In the genomic region with DNA sequence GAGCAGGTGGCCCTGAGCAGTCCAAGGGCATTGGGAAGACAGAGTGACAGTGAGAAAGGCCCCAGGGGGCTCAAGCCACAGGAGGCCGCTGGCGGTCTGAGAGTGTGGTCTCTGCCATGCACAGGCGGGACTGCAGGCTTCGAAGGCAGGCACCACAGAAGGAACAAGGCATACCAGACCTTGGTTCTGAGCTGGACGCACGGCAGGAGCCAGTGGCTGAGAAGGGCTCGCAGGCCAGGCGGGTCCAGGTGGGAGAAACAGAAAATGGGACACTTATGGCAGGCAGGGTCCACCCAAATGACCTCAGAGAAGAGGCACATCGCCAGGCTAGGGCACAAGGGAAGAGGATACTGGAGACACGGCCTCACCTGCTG, we compare ENCODE assay signal across 26 cellular contexts. TPM values are rescaled to one million over a fixed set of nuclear protein-coding genes. Genes with fewer than 3 reads are reported as not detected.
DNase-seq lines count a peak whose midpoint lies in the region; ATAC-seq, FAIRE-seq and TF ChIP-seq lines count a peak whose summit lies in the region.
"Had no signal": no experiment of that assay in that cellular context is flagged by ENCODE, and none has a peak within 500 bp of the region (broad histone marks: within the 10 kb centered on the region; RNA-seq: fewer than 3 reads in every experiment).

No MANE protein-coding gene starts in this region.

- H2BK5ac ChIP-seq in neuronal stem cell (ENCODE audit: low read length): peak overlapping the region; percentile 77

- peaks cover 85% of the 10 kb centered on the region for H3K79me2 ChIP-seq in DOHH2 (ENCODE audit: control insufficient read depth, low read length)

- no peak overlapping the region for H2BK12ac ChIP-seq in neuronal stem cell (ENCODE audit: low read length)

- H3K4me1 ChIP-seq in DOHH2 (ENCODE audit: control insufficient read depth, low read length): no peaks in the 10 kb centered on the region
- H3K4me1 ChIP-seq in neuronal stem cell (ENCODE audit: control insufficient read depth in 2 of 2, insufficient read depth in 1 of 2, low read depth in 1 of 2, low read length in 2 of 2): peaks cover 0 to 3% of the 10 kb centered on the region in 2 donors
- H3K4me1 ChIP-seq: Caco-2 had no signal

- H3K79me1 ChIP-seq in neuronal stem cell (ENCODE audit: low read depth, low read length): peaks cover 14% of the 10 kb centered on the region

- H4K91ac ChIP-seq in neuronal stem cell (ENCODE audit: low read depth, low read length, poor library complexity): no peak overlapping the region

- H3K23ac ChIP-seq in neuronal stem cell (ENCODE audit: low read depth, low read length, poor library complexity): peak overlapping the region; percentile 34

- TF ChIP-seq CTCF in DOHH2 (IDR thresholded peaks at IDR 0.05; ENCODE audit: low read depth, low read length, poor library complexity, severe bottlenecking) (no peak), bronchial epithelial cell (IDR thresholded peaks at IDR 0.05; ENCODE audit: insufficient read depth, low read length, severe bottlenecking) (no peak)

- peak; percentile 23 for FAIRE-seq in bronchial epithelial cell (lab: Jason Lieb, UNC)
- FAIRE-seq: GM18507, urothelium cell line had no signal

- ATAC-seq in GM21381 (IDR thresholded peaks at IDR 0.05; ENCODE audit: unreplicated experiment) (no peak), HG02870 (IDR thresholded peaks at IDR 0.05; ENCODE audit: unreplicated experiment) (no peak)
- ATAC-seq: left colon had no signal

- H2BK120ac ChIP-seq in neuronal stem cell (ENCODE audit: low read depth, low read length): no peak overlapping the region

- WGBS in neuronal stem cell (ENCODE audit: extremely low coverage in 2 of 2, insufficient read length in 2 of 2, insufficient replicate concordance in 1 of 2), 2 donors: no CpG with 5 or more reads among the region's 10 CpGs

- H3K36me3 ChIP-seq in DOHH2 (ENCODE audit: control insufficient read depth, low read length) (peaks cover 99% of the 10 kb centered on the region), bronchial epithelial cell (ENCODE audit: control insufficient read depth, insufficient read depth, low read length) (no peaks in the 10 kb centered on the region), neuronal stem cell (replicated peaks in 1 of 2; ENCODE audit: control insufficient read depth in 2 of 2, insufficient read depth in 2 of 2, low read length in 2 of 2) (peaks cover 77 to 99% of the 10 kb centered on the region in 2 donors)

- H4K8ac ChIP-seq in neuronal stem cell (ENCODE audit: low read depth, low read length): no peak overlapping the region

- no peak overlapping the region for H2AFZ ChIP-seq in neuronal stem cell (ENCODE audit: low read length)

- H2BK15ac ChIP-seq in neuronal stem cell (ENCODE audit: low read length): no peak overlapping the region

- H4K20me1 ChIP-seq in DOHH2 (ENCODE audit: control insufficient read depth, insufficient read depth, low read depth, low read length): peaks cover 37% of the 10 kb centered on the region

- H3K27ac ChIP-seq in DOHH2 (ENCODE audit: low read depth, low read length) (no peak overlapping the region), neuronal stem cell (replicated peaks; ENCODE audit: low read length) (no peak overlapping the region), substantia nigra (ENCODE audit: low read depth, low read length, poor library complexity, severe bottlenecking) (no peak overlapping the region)
- H3K27ac ChIP-seq: 22Rv1 had no signal

- H3K4ac ChIP-seq in neuronal stem cell (ENCODE audit: low read length): no peak overlapping the region

- no peak overlapping the region for H3K18ac ChIP-seq in neuronal stem cell (ENCODE audit: low read length)

- H2AK5ac ChIP-seq in neuronal stem cell (ENCODE audit: low read depth, low read length): no peak overlapping the region

- peaks cover 11% of the 10 kb centered on the region; the same call in 1 of the 2 replicates for H3F3A ChIP-seq in DOHH2 (ENCODE audit: control insufficient read depth, insufficient read depth)

- H3K9ac ChIP-seq in neuronal stem cell (ENCODE audit: low read depth, low read length, poor library complexity): no peak overlapping the region

- DNase-seq in T-helper 1 cell (no peak), bronchial epithelial cell (ENCODE audit: low read depth) (no peak), neuronal stem cell (ENCODE audit: low spot score) (no peak), substantia nigra (lab: John Stamatoyannopoulos, UW) (no peak)
- DNase-seq: activated CD4-positive, alpha-beta T cell treated with anti-CD3 and anti-CD28 coated beads for 4 hours; activated T-cell treated with anti-CD3 and anti-CD28 coated beads for 4 hours; AML-193; Caco-2; left colon; MM.1S; NCI-H146; NCI-H2171; NCI-H748 treated with DMSO at 0.1 percent for 48 hours; Right ventricle myocardium superior; stimulated activated CD4-positive, alpha-beta T cell treated with anti-CD3 and anti-CD28 coated beads, Interleukin-2, amount 100 ng/mL, for 48 hours had no signal

- H3K27me3 ChIP-seq in DOHH2 (ENCODE audit: control insufficient read depth, low read length) (no peaks in the 10 kb centered on the region), bronchial epithelial cell (ENCODE audit: control insufficient read depth, insufficient read depth, low read length) (no peaks in the 10 kb centered on the region), neuronal stem cell (ENCODE audit: control insufficient read depth in 3 of 3, insufficient read depth in 3 of 3, low read depth in 1 of 3, low read length in 3 of 3) (no peaks in the 10 kb centered on the region)

- no peaks in the 10 kb centered on the region for H3K9me2 ChIP-seq in DOHH2 (replicated peaks; ENCODE audit: control insufficient read depth, low read length)

- H3K4me1 Mint-ChIP-seq in T-helper 1 cell treated with Interleukin-12 subunit alpha and Interleukin-12 subunit beta and Interleukin-4 antibody, amounts not matched to agents 30 μg/mL and 1 μg/mL, for 36 hours (ENCODE audit: low read depth): peaks cover 40% of the 10 kb centered on the region
- H3K4me1 Mint-ChIP-seq: activated naive CD4-positive, alpha-beta T cell treated with anti-CD3 and anti-CD28 coated beads, Interleukin-2, amount 50 U/mL, for 24 hours had no signal

- H3K4me2 ChIP-seq in DOHH2 (ENCODE audit: low read length): peak overlapping the region; percentile 10; the same call in 1 of the 2 replicates
- H3K4me2 ChIP-seq in neuronal stem cell (ENCODE audit: insufficient read depth, low read length, poor library complexity, severe bottlenecking): no peak overlapping the region

- no peaks in the 10 kb centered on the region for H3K9me3 Mint-ChIP-seq in T-helper 1 cell treated with Interleukin-12 subunit alpha and Interleukin-12 subunit beta and Interleukin-4 antibody, amounts not matched to agents 30 μg/mL and 1 μg/mL, for 36 hours
- H3K9me3 Mint-ChIP-seq: activated naive CD4-positive, alpha-beta T cell treated with anti-CD3 and anti-CD28 coated beads, Interleukin-2, amount 50 U/mL, for 24 hours; IgD-negative memory B cell; mesothelial cell of epicardium had no signal

- H3K36me3 Mint-ChIP-seq in T-helper 1 cell treated with Interleukin-12 subunit alpha and Interleukin-12 subunit beta and Interleukin-4 antibody, amounts not matched to agents 30 μg/mL and 1 μg/mL, for 36 hours (ENCODE audit: low read depth): peaks cover 78% of the 10 kb centered on the region
- H3K36me3 Mint-ChIP-seq: activated naive CD4-positive, alpha-beta T cell treated with anti-CD3 and anti-CD28 coated beads, Interleukin-2, amount 50 U/mL, for 24 hours had no signal

- H3K27me3 Mint-ChIP-seq in T-helper 1 cell treated with Interleukin-12 subunit alpha and Interleukin-12 subunit beta and Interleukin-4 antibody, amounts not matched to agents 30 μg/mL and 1 μg/mL, for 36 hours (ENCODE audit: low read depth): no peaks in the 10 kb centered on the region
- H3K27me3 Mint-ChIP-seq: activated naive CD4-positive, alpha-beta T cell treated with anti-CD3 and anti-CD28 coated beads, Interleukin-2, amount 50 U/mL, for 24 hours; IgD-negative memory B cell had no signal

- no peaks in the 10 kb centered on the region for H3K9me3 ChIP-seq in DOHH2 (ENCODE audit: control insufficient read depth, insufficient read depth, low read length)
- H3K9me3 ChIP-seq in neuronal stem cell (replicated peaks in 1 of 2; ENCODE audit: control insufficient read depth in 2 of 2, insufficient read depth in 1 of 2, low read depth in 1 of 2, low read length in 2 of 2): peaks cover 0 to 3% of the 10 kb centered on the region in 2 donors
- H3K9me3 ChIP-seq: Caco-2 had no signal

- no peak overlapping the region for H3K14ac ChIP-seq in neuronal stem cell (ENCODE audit: low read length)

- no peak overlapping the region for H3K4me3 Mint-ChIP-seq in T-helper 1 cell treated with Interleukin-12 subunit alpha and Interleukin-12 subunit beta and Interleukin-4 antibody, amounts not matched to agents 30 μg/mL and 1 μg/mL, for 36 hours
- H3K4me3 Mint-ChIP-seq: activated naive CD4-positive, alpha-beta T cell treated with anti-CD3 and anti-CD28 coated beads, Interleukin-2, amount 50 U/mL, for 24 hours; IgD-negative memory B cell; mesothelial cell of epicardium had no signal

- H3K4me3 ChIP-seq in DOHH2 (ENCODE audit: low read length) (no peak overlapping the region), bronchial epithelial cell (ENCODE audit: low read depth, low read length) (no peak overlapping the region), neuronal stem cell (ENCODE audit: low read length in 2 of 2) (peak overlapping the region in 1 of 2 donors; percentile 33)
- H3K4me3 ChIP-seq: skin epidermis had no signal

- H3K27ac Mint-ChIP-seq in T-helper 1 cell treated with Interleukin-12 subunit alpha and Interleukin-12 subunit beta and Interleukin-4 antibody, amounts not matched to agents 30 μg/mL and 1 μg/mL, for 36 hours: peak overlapping the region; percentile 7
- H3K27ac Mint-ChIP-seq: activated naive CD4-positive, alpha-beta T cell treated with anti-CD3 and anti-CD28 coated beads, Interleukin-2, amount 50 U/mL, for 24 hours; IgD-negative memory B cell; mesothelial cell of epicardium had no signal

RNA-seq across cellular contexts. Expression of a gene that starts 14.9 kb away (rescaled TPM):
- total RNA-seq in bronchial epithelial cell: under 0.01 and 0.13 TPM in 2 replicates
- 60.7 TPM for polyA plus RNA-seq in neuronal stem cell (2013, experiment 1 of 2)
- 61.4 TPM for polyA plus RNA-seq in neuronal stem cell (2013, experiment 2 of 2)
- polyA plus RNA-seq: IgD-negative memory B cell had no signal
